In the genomic region with DNA sequence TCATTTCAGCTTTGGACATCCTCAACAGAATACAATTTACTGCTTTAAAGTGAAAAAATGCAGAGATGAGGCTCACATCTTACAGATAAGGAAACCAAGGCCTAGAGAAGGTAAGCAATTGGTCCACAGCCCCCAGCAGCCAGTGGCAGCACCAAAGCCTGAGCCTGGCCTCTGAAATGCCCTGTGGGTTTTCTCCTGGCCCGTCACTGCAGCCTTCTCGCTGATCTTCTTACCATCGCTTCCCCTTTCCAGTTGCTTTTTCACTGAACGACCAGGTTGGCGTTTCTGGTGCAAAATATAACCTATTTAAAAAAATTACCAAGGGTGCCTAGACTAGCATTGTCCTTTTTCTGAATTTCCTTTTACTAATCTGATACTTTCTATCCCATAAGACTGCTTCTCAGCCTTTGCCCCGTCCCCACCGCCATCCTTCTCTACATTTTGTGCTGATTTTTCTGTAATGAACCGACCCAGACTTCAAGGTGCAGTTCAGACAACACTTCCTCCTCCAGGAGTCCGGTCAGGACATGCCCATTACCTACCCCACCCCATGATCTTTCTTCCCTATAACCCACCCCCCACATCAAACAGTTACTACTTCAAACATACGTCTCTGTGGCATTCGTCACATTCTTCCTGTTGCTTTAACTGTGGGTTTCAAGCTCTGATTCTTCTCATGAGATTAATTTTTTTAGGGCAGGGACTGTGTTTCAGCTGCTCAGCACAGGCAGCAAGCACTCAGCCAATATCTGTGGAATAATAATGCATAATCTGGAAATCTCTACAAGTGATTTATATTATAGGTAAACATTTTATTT, we compare ENCODE assay signal across 23 cellular contexts.
DNase-seq lines count a peak whose midpoint lies in the region; ATAC-seq and TF ChIP-seq lines count a peak whose summit lies in the region.
"Had no signal": no experiment of that assay in that cellular context is flagged by ENCODE, and none has a peak within 500 bp of the region (broad histone marks: within the 10 kb centered on the region; RNA-seq: fewer than 3 reads in every experiment).

No MANE protein-coding gene starts in this region.

- H3K27me3 Mint-ChIP-seq in activated CD4-positive, alpha-beta T cell treated with anti-CD3 and anti-CD28 coated beads, Interleukin-2, amount 10 ng/mL, durations not matched to agents 24 days and 14 days: peaks cover 23% of the 10 kb centered on the region
- H3K27me3 Mint-ChIP-seq in activated CD8-positive, alpha-beta T cell treated with anti-CD3 and anti-CD28 coated beads for 36 hours: peaks cover 5% of the 10 kb centered on the region
- H3K27me3 Mint-ChIP-seq in endodermal cell (ENCODE audit: insufficient read depth) (peaks cover 5% of the 10 kb centered on the region), glutamatergic neuron (ENCODE audit: unreplicated experiment) (peaks cover 7% of the 10 kb centered on the region)

- no peak overlapping the region for H3K27ac ChIP-seq in endodermal cell (ENCODE audit: low read depth, low read length)
- H3K27ac ChIP-seq: C4-2B, esophagus squamous epithelium, left lung, neural progenitor cell, SJSA1 had no signal

- H3K36me3 Mint-ChIP-seq in activated CD4-positive, alpha-beta T cell treated with anti-CD3 and anti-CD28 coated beads, Interleukin-2, amount 10 ng/mL, durations not matched to agents 24 days and 14 days (ENCODE audit: low read depth): no peaks in the 10 kb centered on the region
- no peaks in the 10 kb centered on the region for H3K36me3 Mint-ChIP-seq in activated CD8-positive, alpha-beta T cell treated with anti-CD3 and anti-CD28 coated beads for 36 hours (ENCODE audit: low read depth)
- H3K36me3 Mint-ChIP-seq in endodermal cell (ENCODE audit: low read depth): no peaks in the 10 kb centered on the region
- H3K36me3 Mint-ChIP-seq in glutamatergic neuron (ENCODE audit: unreplicated experiment): no peaks in the 10 kb centered on the region

- no peaks in the 10 kb centered on the region for H3K36me3 ChIP-seq in endodermal cell (ENCODE audit: control insufficient read depth, insufficient read depth, low read length)
- H3K36me3 ChIP-seq: esophagus squamous epithelium, left lung, neural progenitor cell, SJSA1 had no signal

- peak; percentile 38 for ATAC-seq in activated CD8-positive, alpha-beta T cell treated with anti-CD3 and anti-CD28 coated beads for 36 hours
- ATAC-seq: left lung, Panc1 had no signal

- CTCF ChIA-PET in activated CD8-positive, alpha-beta T cell treated with anti-CD3 and anti-CD28 coated beads for 36 hours (lab: Charles Lee): interaction anchor here (0.7 to 1.2 kb wide), 3 partner anchors 10 to 151 kb away, joined by 3 to 4 read pairs (median 3); no protein-coding TSS in a partner anchor

- no peak overlapping the region for H3K4me3 ChIP-seq in Jurkat, Clone E6-1 (ENCODE audit: low read length)
- no peak overlapping the region for H3K4me3 ChIP-seq in endodermal cell (ENCODE audit: low read length)
- H3K4me3 ChIP-seq: esophagus squamous epithelium, left lung, neural progenitor cell, SJSA1 had no signal

- H3K9ac ChIP-seq in endodermal cell (ENCODE audit: extremely low read depth, low read length, poor library complexity, severe bottlenecking): no peak overlapping the region
- H3K9ac ChIP-seq: neural progenitor cell had no signal

- intact Hi-C loops in activated CD4-positive, alpha-beta T cell treated with anti-CD3 and anti-CD28 coated beads, Interleukin-2, amount 10 ng/mL, durations not matched to agents 24 days and 14 days (cut with micrococcal nuclease): no loop called here
- intact Hi-C loops in activated CD8-positive, alpha-beta T cell treated with anti-CD3 and anti-CD28 coated beads for 36 hours (cut with micrococcal nuclease): no loop called here

- H3K4me1 ChIP-seq in endodermal cell (ENCODE audit: control insufficient read depth, insufficient read depth, low read length): no peaks in the 10 kb centered on the region
- H3K4me1 ChIP-seq: esophagus squamous epithelium, left lung, neural progenitor cell, SJSA1 had no signal

- WGBS in endodermal cell (ENCODE audit: insufficient coverage in 1 of 2, insufficient read length in 1 of 2), 2 experiments: 56 to 64% methylated on average over 11 of the region's 11 CpGs

- peaks cover 25% of the 10 kb centered on the region for H3K4me1 Mint-ChIP-seq in activated CD4-positive, alpha-beta T cell treated with anti-CD3 and anti-CD28 coated beads, Interleukin-2, amount 10 ng/mL, durations not matched to agents 24 days and 14 days
- peaks cover 52% of the 10 kb centered on the region for H3K4me1 Mint-ChIP-seq in activated CD8-positive, alpha-beta T cell treated with anti-CD3 and anti-CD28 coated beads for 36 hours (ENCODE audit: low read depth)
- H3K4me1 Mint-ChIP-seq in endodermal cell (no peaks in the 10 kb centered on the region), glutamatergic neuron (ENCODE audit: low read depth, unreplicated experiment) (no peaks in the 10 kb centered on the region)

- no peak for TF ChIP-seq CTCF in activated CD8-positive, alpha-beta T cell treated with anti-CD3 and anti-CD28 coated beads for 36 hours (IDR thresholded peaks at IDR 0.05)
- TF ChIP-seq CTCF in endodermal cell (conservative IDR thresholded peaks at IDR 0.05) (no peak), glutamatergic neuron (IDR thresholded peaks at IDR 0.05; ENCODE audit: partially characterized antibody, unreplicated experiment) (no peak)

- H3K4me3 Mint-ChIP-seq in activated CD4-positive, alpha-beta T cell treated with anti-CD3 and anti-CD28 coated beads, Interleukin-2, amount 10 ng/mL, durations not matched to agents 24 days and 14 days: peak overlapping the region; percentile 55
- H3K4me3 Mint-ChIP-seq in activated CD8-positive, alpha-beta T cell treated with anti-CD3 and anti-CD28 coated beads for 36 hours: no peak overlapping the region
- H3K4me3 Mint-ChIP-seq in endodermal cell (no peak overlapping the region), glutamatergic neuron (ENCODE audit: unreplicated experiment) (no peak overlapping the region)
- H3K4me3 Mint-ChIP-seq: H9, neural progenitor cell had no signal

- peaks cover 86% of the 10 kb centered on the region for H3K9me3 ChIP-seq in endodermal cell (ENCODE audit: control insufficient read depth, low read length)
- H3K9me3 ChIP-seq: esophagus squamous epithelium, left lung had no signal

- POLR2A ChIA-PET in activated CD8-positive, alpha-beta T cell treated with anti-CD3 and anti-CD28 coated beads for 36 hours (lab: Charles Lee): interaction anchor here (1.0 kb wide), 1 partner anchor 12 kb away, joined by 3 read pairs; no protein-coding TSS in a partner anchor

- H3K9me3 Mint-ChIP-seq in activated CD4-positive, alpha-beta T cell treated with anti-CD3 and anti-CD28 coated beads, Interleukin-2, amount 10 ng/mL, durations not matched to agents 24 days and 14 days: peaks cover 4% of the 10 kb centered on the region
- H3K9me3 Mint-ChIP-seq in activated CD8-positive, alpha-beta T cell treated with anti-CD3 and anti-CD28 coated beads for 36 hours: no peaks in the 10 kb centered on the region
- H3K9me3 Mint-ChIP-seq in endodermal cell (no peaks in the 10 kb centered on the region), glutamatergic neuron (ENCODE audit: unreplicated experiment) (peaks cover 2% of the 10 kb centered on the region)
- H3K9me3 Mint-ChIP-seq: H9 had no signal

- peak; percentile 68 for DNase-seq in activated CD4-positive, alpha-beta T cell treated with anti-CD3 and anti-CD28 coated beads, Interleukin-2, amount 10 ng/mL, durations not matched to agents 24 days and 14 days
- DNase-seq in activated CD4-positive, alpha-beta T cell treated with anti-CD3 and anti-CD28 coated beads, Interleukin-2, amount 50 U/mL, for 1 hour: no peak
- peak; percentile 80 for DNase-seq in Jurkat, Clone E6-1 (ENCODE audit: low read depth, low spot score)
- no peak for DNase-seq in activated CD8-positive, alpha-beta T cell treated with anti-CD3 and anti-CD28 coated beads for 36 hours
- DNase-seq in endodermal cell (peak; percentile 32), NAMALWA (ENCODE audit: low spot score) (no peak), glutamatergic neuron (no peak), superior temporal gyrus (ENCODE audit: extremely low spot score) (no peak)
- DNase-seq: DMS53; effector CD4-positive, alpha-beta T cell; esophagus squamous epithelium; H9; left lung; midbrain; NCI-H1436 treated with DMSO at 0.1 percent for 48 hours; NCI-H82; small intestine; stimulated activated CD4-positive, alpha-beta T cell treated with anti-CD3 and anti-CD28 coated beads, Interleukin-4, amount 100 ng/mL, for 1 hour; T1000 had no signal

- peak overlapping the region; percentile 52 for H3K27ac Mint-ChIP-seq in activated CD4-positive, alpha-beta T cell treated with anti-CD3 and anti-CD28 coated beads, Interleukin-2, amount 10 ng/mL, durations not matched to agents 24 days and 14 days
- peak overlapping the region; percentile 27 for H3K27ac Mint-ChIP-seq in activated CD8-positive, alpha-beta T cell treated with anti-CD3 and anti-CD28 coated beads for 36 hours
- no peak overlapping the region for H3K27ac Mint-ChIP-seq in endodermal cell
- H3K27ac Mint-ChIP-seq in glutamatergic neuron (ENCODE audit: unreplicated experiment): no peak overlapping the region
- H3K27ac Mint-ChIP-seq: H9, neural progenitor cell had no signal

- H3K27me3 ChIP-seq in endodermal cell (ENCODE audit: control insufficient read depth, insufficient read depth, low read length, poor library complexity, severe bottlenecking): no peaks in the 10 kb centered on the region
- H3K27me3 ChIP-seq: SJSA1 had no signal

Comparison
In these comparisons a context has a peak if more than half of its experiments do, and no peak if none do; other contexts are left out.
1. DNase-seq: peak in activated CD4-positive, alpha-beta T cell treated with anti-CD3 and anti-CD28 coated beads, Interleukin-2, amount 10 ng/mL, durations not matched to agents 24 days and 14 days (single experiment), Jurkat, Clone E6-1 (single experiment) and endodermal cell (single experiment); none in activated CD4-positive, alpha-beta T cell treated with anti-CD3 and anti-CD28 coated beads, Interleukin-2, amount 50 U/mL, for 1 hour (single experiment), activated CD8-positive, alpha-beta T cell treated with anti-CD3 and anti-CD28 coated beads for 36 hours (single experiment), NAMALWA (single experiment), glutamatergic neuron (single experiment) and superior temporal gyrus (single experiment).
2. H3K27ac Mint-ChIP-seq: peak in activated CD4-positive, alpha-beta T cell treated with anti-CD3 and anti-CD28 coated beads, Interleukin-2, amount 10 ng/mL, durations not matched to agents 24 days and 14 days (single experiment) and activated CD8-positive, alpha-beta T cell treated with anti-CD3 and anti-CD28 coated beads for 36 hours (single experiment); none in endodermal cell (single experiment) and glutamatergic neuron (single experiment).